Comparison of ENCODE assay signal across 12 cellular contexts in the genomic region with DNA sequence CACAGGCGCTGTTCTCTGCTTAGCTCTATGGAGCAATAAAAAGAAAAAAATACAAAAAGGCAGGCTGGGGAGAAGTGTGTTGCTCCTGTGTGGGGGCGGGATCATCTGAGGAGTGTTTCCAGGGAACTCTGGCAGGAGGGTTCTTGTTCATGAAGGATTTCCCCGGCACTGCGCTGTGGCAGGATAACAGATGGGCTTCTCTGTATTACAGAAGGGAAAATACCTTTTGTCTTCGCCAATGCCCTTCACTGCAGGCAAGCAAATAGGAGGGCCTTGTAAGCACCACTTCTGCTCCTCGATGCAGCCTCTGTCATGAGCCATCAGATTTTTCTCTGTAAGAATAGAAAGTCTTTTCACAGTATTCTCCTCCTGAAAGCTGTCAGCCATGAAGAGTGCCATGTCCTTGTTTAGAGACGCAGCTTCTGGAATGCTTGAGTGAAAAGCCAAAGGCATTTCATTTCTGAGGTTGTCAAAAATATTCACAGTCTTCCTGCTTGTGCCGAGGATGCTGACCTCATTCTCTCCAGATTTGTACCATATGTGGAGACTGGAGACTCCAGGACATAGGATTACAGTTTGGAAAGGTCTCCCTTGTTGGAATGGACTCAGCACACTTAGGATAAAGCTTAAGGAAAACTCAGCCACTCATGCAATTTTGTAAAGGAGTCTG.
DNase-seq lines count a peak whose midpoint lies in the region; FAIRE-seq and TF ChIP-seq lines count a peak whose summit lies in the region.
"Had no signal": no experiment of that assay in that cellular context is flagged by ENCODE, and none has a peak within 500 bp of the region (broad histone marks: within the 10 kb centered on the region; RNA-seq: fewer than 3 reads in every experiment).

No MANE protein-coding gene starts in this region.

- H3K4me1 ChIP-seq in hepatocyte (ENCODE audit: insufficient read depth) (peaks cover 22% of the 10 kb centered on the region), stomach (peaks cover 0 to 23% (median 13%) of the 10 kb centered on the region in 4 donors)
- H3K4me1 ChIP-seq: pancreas had no signal

- H3K36me3 ChIP-seq in hepatocyte (replicated peaks; ENCODE audit: insufficient read depth, low read depth) (no peaks in the 10 kb centered on the region), stomach (no peaks in the 10 kb centered on the region)
- H3K36me3 ChIP-seq: pancreas had no signal

- DNase-seq in HFFc6: peak; percentile 18
- peak; percentile 8 for DNase-seq in astrocyte of the cerebellum (ENCODE audit: low read depth)
- peak; percentile 46 for DNase-seq in hepatocyte (ENCODE audit: low spot score)
- DNase-seq in stomach: no peak
- DNase-seq in NAMALWA (ENCODE audit: low spot score): no peak
- DNase-seq in RPMI8226: no peak
- no peak for DNase-seq in SW 1271 (lab: John Stamatoyannopoulos, UW)
- no peak for DNase-seq in HTR-8/SVneo (ENCODE audit: insufficient read length, low spot score)
- DNase-seq: NCI-H2029, pancreas, SIG-M5 had no signal

- H3K4me1 Mint-ChIP-seq in HFFc6 (ENCODE audit: low read depth): peaks cover 49% of the 10 kb centered on the region

- peak overlapping the region; percentile 66 for H3K27ac ChIP-seq in hepatocyte
- peak overlapping the region in 3 of 5 donors; percentile 31 to 56 (median 55) for H3K27ac ChIP-seq in stomach
- H3K27ac ChIP-seq: pancreas had no signal

- H3K4me2 ChIP-seq in hepatocyte: peak overlapping the region; percentile 25

- TF ChIP-seq POLR2A in stomach (IDR thresholded peaks at IDR 0.05): no peak

- no peaks in the 10 kb centered on the region for H3K9me2 ChIP-seq in hepatocyte (replicated peaks; ENCODE audit: insufficient read depth)

- intact Hi-C loops in stomach (cut with DNase I; ENCODE audit: low total_unique reads): no loop called here

- H3K36me3 Mint-ChIP-seq in HFFc6 (ENCODE audit: low read depth): no peaks in the 10 kb centered on the region

- H4K20me1 ChIP-seq in hepatocyte (ENCODE audit: insufficient read depth, poor library complexity, severe bottlenecking): no peaks in the 10 kb centered on the region

- no peak for TF ChIP-seq EP300 in stomach (IDR thresholded peaks at IDR 0.05)

- 44% methylated on average over 8 of the region's 8 CpGs for WGBS in hepatocyte (ENCODE audit: low lambda C conversion rate, missing lambda C conversion rate)
- 44 to 56% (median 53%) methylated on average over 8 of the region's 8 CpGs for WGBS in stomach, 5 donors

- H3K27ac Mint-ChIP-seq in HFFc6: peak overlapping the region; percentile 39

- no peak overlapping the region for H3K4me3 ChIP-seq in astrocyte of the cerebellum (ENCODE audit: low read depth, low read length)
- no peak overlapping the region for H3K4me3 ChIP-seq in hepatocyte
- no peak overlapping the region for H3K4me3 ChIP-seq in stomach
- H3K4me3 ChIP-seq: pancreas had no signal

- H3K27me3 ChIP-seq in hepatocyte (no peaks in the 10 kb centered on the region), stomach (no peaks in the 10 kb centered on the region)
- H3K27me3 ChIP-seq: pancreas had no signal

- no peak for FAIRE-seq in HTR-8/SVneo (lab: Jason Lieb, UNC)
- FAIRE-seq: bronchial epithelial cell, pancreas had no signal

- in situ Hi-C loops in astrocyte of the cerebellum (cut with HindIII; ENCODE audit: low sequenced_read_pairs): no loop called here

- no peaks in the 10 kb centered on the region; the same call in 1 of the 2 replicates for H3K27me3 Mint-ChIP-seq in HFFc6 (ENCODE audit: insufficient read depth)

- TF ChIP-seq CTCF in HFFc6 (IDR thresholded peaks at IDR 0.05) (no peak), astrocyte of the cerebellum (IDR thresholded peaks at IDR 0.05; ENCODE audit: low read depth, low read length, missing control alignments) (no peak), hepatocyte (IDR thresholded peaks at IDR 0.05; ENCODE audit: poor library complexity) (no peak), stomach (IDR thresholded peaks at IDR 0.05) (no peak)

- no peaks in the 10 kb centered on the region for H3K9me3 Mint-ChIP-seq in HFFc6

- peak overlapping the region; percentile 74 for H3K4me3 Mint-ChIP-seq in HFFc6

- H3K9me3 ChIP-seq in hepatocyte (ENCODE audit: low read depth) (no peaks in the 10 kb centered on the region), stomach (no peaks in the 10 kb centered on the region)
- H3K9me3 ChIP-seq: pancreas had no signal

- H3K79me2 ChIP-seq in hepatocyte: no peaks in the 10 kb centered on the region

- no peak overlapping the region for H2AFZ ChIP-seq in hepatocyte

Comparison
In these comparisons a context has a peak if more than half of its experiments do, and no peak if none do; other contexts are left out.
1. DNase-seq: peak in HFFc6 (single experiment), astrocyte of the cerebellum (single experiment) and hepatocyte (single experiment); none in stomach (single experiment), NAMALWA (single experiment), RPMI8226 (single experiment), SW 1271 (0 of 2) and HTR-8/SVneo (single experiment).